Comparison of ENCODE assay signal across 1 cellular context in the genomic region with DNA sequence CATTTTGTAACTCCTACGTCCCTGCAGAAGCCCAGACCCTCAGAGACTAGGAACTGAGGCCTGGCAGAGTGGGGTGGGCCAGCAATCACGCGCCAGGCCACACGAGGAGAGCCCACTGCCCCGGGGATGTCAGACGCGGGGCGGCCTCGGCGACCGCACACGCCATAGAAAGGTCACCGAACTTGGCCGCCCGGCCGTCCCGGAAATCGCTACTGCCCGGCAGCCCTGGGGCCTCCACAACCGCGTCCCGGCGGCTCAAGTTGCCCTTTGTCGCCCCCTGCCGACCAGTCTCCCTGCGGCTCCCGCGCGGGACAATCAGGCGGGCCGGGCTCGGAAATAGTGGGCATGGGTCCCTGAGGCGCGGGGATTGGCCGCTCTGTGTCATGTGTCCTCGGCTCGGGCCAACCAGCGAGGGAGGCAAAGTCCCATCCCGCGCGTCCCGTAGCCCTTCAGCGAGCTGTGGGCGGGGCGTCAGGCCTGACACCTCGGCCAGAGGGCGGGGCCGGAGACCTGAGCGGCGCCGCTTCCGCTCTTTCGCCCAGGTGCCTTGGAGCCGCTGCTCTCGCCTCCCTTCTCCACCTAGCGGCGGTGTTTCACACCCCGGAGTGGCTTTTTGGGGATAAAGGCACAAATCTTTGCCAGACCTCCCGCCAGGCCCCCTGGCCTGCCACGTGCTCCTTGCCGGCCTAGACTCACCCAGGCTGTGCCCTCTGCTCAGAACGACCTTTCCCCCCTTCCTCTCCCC.
TF ChIP-seq lines count a peak whose summit lies in the region.

No MANE protein-coding gene starts in this region.

TF ChIP-seq in K562, 482 proteins besides CTCF, POLR2A, EP300 and RAD21 (continued from another document and continues in another):
- TF ChIP-seq HNRNPL (IDR thresholded peaks at IDR 0.05; ENCODE audit: low read depth, low read length), result peak; percentile 90
- no peak for TF ChIP-seq ZNF561 (CRISPR knock-in tag; conservative IDR thresholded peaks at IDR 0.05)
- TF ChIP-seq ZBTB1 (CRISPR knock-in tag; IDR thresholded peaks at IDR 0.05; ENCODE audit: borderline replicate concordance, low read depth), result no peak
- no peak for TF ChIP-seq GATA2 (CRISPR knock-in tag; IDR thresholded peaks at IDR 0.05)
- no peak for TF ChIP-seq GATAD2A (IDR thresholded peaks at IDR 0.05)
- peak; percentile 15; the same call in 1 of the 2 replicates for TF ChIP-seq MITF (IDR thresholded peaks at IDR 0.05)
- TF ChIP-seq CREBBP (IDR thresholded peaks at IDR 0.05; ENCODE audit: low read depth, low read length), result no peak
- peak; percentile 76 for TF ChIP-seq MAX (CRISPR knock-in tag; IDR thresholded peaks at IDR 0.05)
- no peak for TF ChIP-seq SAFB2 (IDR thresholded peaks at IDR 0.05; ENCODE audit: borderline replicate concordance, low read depth, low read length, severe bottlenecking)
- no peak for TF ChIP-seq SLC30A9 (CRISPR knock-in tag; IDR thresholded peaks at IDR 0.05)
- TF ChIP-seq SMARCA4 (IDR thresholded peaks at IDR 0.05), result peak; percentile 70
- TF ChIP-seq BHLHE40 (IDR thresholded peaks at IDR 0.05; ENCODE audit: low read length), result no peak
- no peak for TF ChIP-seq PRMT5 (CRISPR knock-in tag; IDR thresholded peaks at IDR 0.05)
- no peak for TF ChIP-seq TEAD2 (tag; IDR thresholded peaks at IDR 0.05)
- TF ChIP-seq POLR2B (IDR thresholded peaks at IDR 0.05; ENCODE audit: low read depth, partially characterized antibody), result no peak
- TF ChIP-seq RB1 (IDR thresholded peaks at IDR 0.05; ENCODE audit: low read depth), result peak; percentile 96
- TF ChIP-seq TRIM25 (IDR thresholded peaks at IDR 0.05; ENCODE audit: borderline replicate concordance), result no peak
- no peak for TF ChIP-seq STAT5B (CRISPR knock-in tag; IDR thresholded peaks at IDR 0.05)
- no peak for TF ChIP-seq TFAM (CRISPR knock-in tag; conservative IDR thresholded peaks at IDR 0.05)
- TF ChIP-seq SMAD3 (CRISPR knock-in tag; conservative IDR thresholded peaks at IDR 0.05), result 0 out of 2 replicates have a peak, but pooled peaks have one; percentile 25
- no peak for TF ChIP-seq NR3C1 (CRISPR knock-in tag; IDR thresholded peaks at IDR 0.05)
- peak in 1 of 2 experiments; percentile 55; a peak in 1 of 4 replicates for TF ChIP-seq ZNF639 (CRISPR knock-in tag; conservative IDR thresholded peaks at IDR 0.05 in 1 of 2, IDR thresholded peaks at IDR 0.05 in 1 of 2)
- peak; percentile 84 for TF ChIP-seq CCNT2 (IDR thresholded peaks at IDR 0.05; ENCODE audit: borderline replicate concordance, extremely low read depth, insufficient read length, low read depth, low read length)
- TF ChIP-seq ZNF274 (IDR thresholded peaks at IDR 0.05; ENCODE audit: borderline replicate concordance, low read depth, low read length), result no peak
- TF ChIP-seq RBM34 (IDR thresholded peaks at IDR 0.05; ENCODE audit: borderline replicate concordance, insufficient read depth, low read length), result no peak
- no peak for TF ChIP-seq CHD4 (IDR thresholded peaks at IDR 0.05; ENCODE audit: insufficient read depth, insufficient replicate concordance, low read depth, low read length, poor library complexity, severe bottlenecking)
- peak; percentile 72 to 94; a peak in 3 of 4 replicates for TF ChIP-seq MAZ (CRISPR knock-in tag; conservative IDR thresholded peaks at IDR 0.05 in 1 of 2, IDR thresholded peaks at IDR 0.05 in 1 of 2)
- no peak for TF ChIP-seq RFX7 (CRISPR knock-in tag; IDR thresholded peaks at IDR 0.05)
- TF ChIP-seq ARID3B (CRISPR knock-in tag; IDR thresholded peaks at IDR 0.05; ENCODE audit: borderline replicate concordance), result no peak
- no peak for TF ChIP-seq ZBED1 (IDR thresholded peaks at IDR 0.05)
- TF ChIP-seq RBM39 (optimal IDR thresholded peaks at IDR 0.05; ENCODE audit: low read depth, low read length), result no peak
- TF ChIP-seq ZBTB17 (CRISPR knock-in tag; IDR thresholded peaks at IDR 0.05), result 0 out of 2 replicates have a peak, but pooled peaks have one; percentile 9
- TF ChIP-seq SMARCB1 (IDR thresholded peaks at IDR 0.05; ENCODE audit: insufficient read length, low read depth), result no peak
- TF ChIP-seq, protein P1, sequence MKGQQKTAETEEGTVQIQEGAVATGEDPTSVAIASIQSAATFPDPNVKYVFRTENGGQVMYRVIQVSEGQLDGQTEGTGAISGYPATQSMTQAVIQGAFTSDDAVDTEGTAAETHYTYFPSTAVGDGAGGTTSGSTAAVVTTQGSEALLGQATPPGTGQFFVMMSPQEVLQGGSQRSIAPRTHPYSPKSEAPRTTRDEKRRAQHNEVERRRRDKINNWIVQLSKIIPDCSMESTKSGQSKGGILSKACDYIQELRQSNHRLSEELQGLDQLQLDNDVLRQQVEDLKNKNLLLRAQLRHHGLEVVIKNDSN (CRISPR knock-in tag; IDR thresholded peaks at IDR 0.05), result peak; percentile 98
- TF ChIP-seq HDAC2 (IDR thresholded peaks at IDR 0.05), result no peak; the same call in 1 of the 2 replicates
- no peak for TF ChIP-seq ZNF232 (CRISPR knock-in tag; IDR thresholded peaks at IDR 0.05)
- no peak for TF ChIP-seq ZFP30 (CRISPR knock-in tag; IDR thresholded peaks at IDR 0.05; ENCODE audit: borderline replicate concordance)
- TF ChIP-seq BCL6 (CRISPR knock-in tag; IDR thresholded peaks at IDR 0.05), result no peak
- no peak for TF ChIP-seq ZNF408 (CRISPR knock-in tag; IDR thresholded peaks at IDR 0.05; ENCODE audit: low read depth)
- TF ChIP-seq MED1 (CRISPR knock-in tag; IDR thresholded peaks at IDR 0.05; ENCODE audit: borderline replicate concordance), result no peak
- no peak for TF ChIP-seq ZNF140 (CRISPR knock-in tag; IDR thresholded peaks at IDR 0.05)
- no peak for TF ChIP-seq UBTF (IDR thresholded peaks at IDR 0.05; ENCODE audit: borderline replicate concordance in 1 of 2, low read depth in 2 of 2, low read length in 2 of 2)
- TF ChIP-seq FOXJ2 (tag; IDR thresholded peaks at IDR 0.05), result no peak
- TF ChIP-seq, protein P2, sequence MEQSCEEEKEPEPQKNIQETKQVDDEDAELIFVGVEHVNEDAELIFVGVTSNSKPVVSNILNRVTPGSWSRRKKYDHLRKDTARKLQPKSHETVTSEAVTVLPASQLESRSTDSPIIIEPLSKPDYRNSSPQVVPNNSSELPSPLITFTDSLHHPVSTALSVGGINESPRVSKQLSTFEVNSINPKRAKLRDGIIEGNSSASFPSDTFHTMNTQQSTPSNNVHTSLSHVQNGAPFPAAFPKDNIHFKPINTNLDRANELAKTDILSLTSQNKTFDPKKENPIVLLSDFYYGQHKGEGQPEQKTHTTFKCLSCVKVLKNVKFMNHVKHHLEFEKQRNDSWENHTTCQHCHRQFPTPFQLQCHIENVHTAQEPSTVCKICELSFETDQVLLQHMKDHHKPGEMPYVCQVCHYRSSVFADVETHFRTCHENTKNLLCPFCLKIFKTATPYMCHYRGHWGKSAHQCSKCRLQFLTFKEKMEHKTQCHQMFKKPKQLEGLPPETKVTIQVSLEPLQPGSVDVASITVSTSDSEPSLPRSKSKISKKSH (CRISPR knock-in tag; IDR thresholded peaks at IDR 0.05), result no peak
- no peak for TF ChIP-seq RFX5 (IDR thresholded peaks at IDR 0.05; ENCODE audit: low read depth, low read length)
- TF ChIP-seq ZNF165 (CRISPR knock-in tag; IDR thresholded peaks at IDR 0.05; ENCODE audit: borderline replicate concordance), result no peak
- TF ChIP-seq REST (CRISPR knock-in tag; IDR thresholded peaks at IDR 0.05; ENCODE audit: low read depth), result no peak
- no peak for TF ChIP-seq ZKSCAN8 (CRISPR knock-in tag; IDR thresholded peaks at IDR 0.05)
- TF ChIP-seq ZNF3 (CRISPR knock-in tag; IDR thresholded peaks at IDR 0.05), result no peak
